1 cellular context compared by ENCODE assay signal in genomic region chr22:41830174-41830573, GRCh38.
TF ChIP-seq lines count a peak whose summit lies in the region.

No MANE protein-coding gene starts in this region.

TF ChIP-seq in WTC11, 78 proteins besides CTCF, POLR2A, EP300 and RAD21 (continued from another document):
- TF ChIP-seq PRDM15 (CRISPR knock-in tag; IDR thresholded peaks at IDR 0.05) (no peak), IRF1 (CRISPR knock-in tag; IDR thresholded peaks at IDR 0.05) (no peak), ZNF317 (CRISPR knock-in tag; IDR thresholded peaks at IDR 0.05; ENCODE audit: borderline replicate concordance, low read depth) (no peak), NR2C2 (CRISPR knock-in tag; IDR thresholded peaks at IDR 0.05) (no peak), ATF3 (CRISPR knock-in tag; conservative IDR thresholded peaks at IDR 0.05) (no peak), ZNF121 (CRISPR knock-in tag; IDR thresholded peaks at IDR 0.05) (no peak), CDX4 (CRISPR knock-in tag; IDR thresholded peaks at IDR 0.05; ENCODE audit: borderline replicate concordance) (no peak), FOXK1 (CRISPR knock-in tag; IDR thresholded peaks at IDR 0.05) (no peak), ZNF671 (CRISPR knock-in tag; IDR thresholded peaks at IDR 0.05) (no peak), ELF4 (CRISPR knock-in tag; IDR thresholded peaks at IDR 0.05; ENCODE audit: low read depth) (no peak)
